In genomic region chr1:217482356-217483102, GRCh38 we compare ENCODE assay signal across 8 cellular contexts.
DNase-seq lines count a peak whose midpoint lies in the region; ATAC-seq, FAIRE-seq and TF ChIP-seq lines count a peak whose summit lies in the region.

No MANE protein-coding gene starts in this region.

- no peak overlapping the region for H3K4me3 ChIP-seq in keratinocyte (ENCODE audit: control insufficient read depth in 2 of 3, extremely low read depth in 1 of 3, insufficient read depth in 2 of 3, low read depth in 1 of 3, low read length in 3 of 3)
- no peak overlapping the region for H3K4me3 ChIP-seq in OCI-LY7 (ENCODE audit: low read depth, low read length, poor library complexity, severe bottlenecking)
- H3K4me3 ChIP-seq in testis: no peak overlapping the region

- peak overlapping the region; percentile 76 for H3K27ac Mint-ChIP-seq in activated CD4-positive, alpha-beta T cell treated with anti-CD3 and anti-CD28 coated beads, Interleukin-2, amount 10 ng/mL, durations not matched to agents 24 days and 14 days

- intact Hi-C loops in activated CD4-positive, alpha-beta T cell treated with anti-CD3 and anti-CD28 coated beads, Interleukin-2, amount 10 ng/mL, durations not matched to agents 24 days and 14 days (cut with micrococcal nuclease): loop anchor here (1.0 kb wide), 1 partner anchor 149 kb away; the partner anchor contains the start of genes GPATCH2 and SPATA17
- intact Hi-C loops in OCI-LY7 (cut with micrococcal nuclease; ENCODE audit: unreplicated experiment) (no loop called here), testis (cut with DNase I; ENCODE audit: low total_unique reads) (no loop called here)

- ATAC-seq in GM19351 (IDR thresholded peaks at IDR 0.05; ENCODE audit: unreplicated experiment): peak; percentile 98
- peak; percentile 95 for ATAC-seq in HG03280 (IDR thresholded peaks at IDR 0.05; ENCODE audit: unreplicated experiment)

- FAIRE-seq in keratinocyte (lab: Jason Lieb, UNC): peak; percentile 92

- H3K79me2 ChIP-seq in keratinocyte (ENCODE audit: control insufficient read depth, insufficient read depth, low read length): no peaks in the 10 kb centered on the region
- H3K79me2 ChIP-seq in OCI-LY7 (ENCODE audit: insufficient read depth, low read depth, low read length): no peaks in the 10 kb centered on the region

- 80 to 82% methylated on average over 3 of the region's 3 CpGs for WGBS in testis, 2 donors

- H4K20me1 ChIP-seq in keratinocyte (ENCODE audit: control insufficient read depth, extremely low read depth, insufficient read depth, low read length): no peaks in the 10 kb centered on the region
- no peaks in the 10 kb centered on the region for H4K20me1 ChIP-seq in OCI-LY7 (ENCODE audit: insufficient read depth, low read length)

- no peak overlapping the region for H2AFZ ChIP-seq in keratinocyte (ENCODE audit: control insufficient read depth, low read length)
- H2AFZ ChIP-seq in OCI-LY7 (ENCODE audit: low read length): no peak overlapping the region

- no peak for TF ChIP-seq CTCF in AG09319 (IDR thresholded peaks at IDR 0.05; ENCODE audit: low read depth, low read length)
- TF ChIP-seq CTCF in keratinocyte (optimal IDR thresholded peaks at IDR 0.05 in 1 of 3, IDR thresholded peaks at IDR 0.05 in 1 of 3, conservative IDR thresholded peaks at IDR 0.05 in 1 of 3; ENCODE audit: extremely low read depth in 1 of 3, insufficient read depth in 2 of 3, low read length in 3 of 3): no peak
- TF ChIP-seq CTCF in OCI-LY7 (conservative IDR thresholded peaks at IDR 0.05; ENCODE audit: low read length): no peak
- TF ChIP-seq CTCF in testis (IDR thresholded peaks at IDR 0.05): no peak

- peak overlapping the region; percentile 46 for H3K4me3 Mint-ChIP-seq in activated CD4-positive, alpha-beta T cell treated with anti-CD3 and anti-CD28 coated beads, Interleukin-2, amount 10 ng/mL, durations not matched to agents 24 days and 14 days

- H3K27ac ChIP-seq in keratinocyte (ENCODE audit: control insufficient read depth, insufficient read depth, low read length): no peak overlapping the region
- no peak overlapping the region for H3K27ac ChIP-seq in OCI-LY7 (ENCODE audit: low read depth, low read length, poor library complexity, severe bottlenecking)
- H3K27ac ChIP-seq in testis: no peak overlapping the region

- peaks cover 21% of the 10 kb centered on the region for H3K9me3 Mint-ChIP-seq in activated CD4-positive, alpha-beta T cell treated with anti-CD3 and anti-CD28 coated beads, Interleukin-2, amount 10 ng/mL, durations not matched to agents 24 days and 14 days

- peaks cover 0 to 4% of the 10 kb centered on the region in 2 experiments for H3K36me3 ChIP-seq in keratinocyte (ENCODE audit: control insufficient read depth in 2 of 2, extremely low read depth in 1 of 2, insufficient read depth in 2 of 2, low read length in 2 of 2)
- H3K36me3 ChIP-seq in OCI-LY7 (ENCODE audit: insufficient read depth, low read length): no peaks in the 10 kb centered on the region
- H3K36me3 ChIP-seq in testis (ENCODE audit: low read depth, missing control alignments): no peaks in the 10 kb centered on the region

- BruUV-seq in OCI-LY7 (replicated peaks; lab: Mats Ljungman, UMichigan): no TSS peak

- H3K4me1 Mint-ChIP-seq in activated CD4-positive, alpha-beta T cell treated with anti-CD3 and anti-CD28 coated beads, Interleukin-2, amount 10 ng/mL, durations not matched to agents 24 days and 14 days: peaks cover 28% of the 10 kb centered on the region

- H3K9me1 ChIP-seq in keratinocyte (ENCODE audit: control insufficient read depth, extremely low read depth, insufficient read depth, low read length): no peaks in the 10 kb centered on the region

- no peak for TF ChIP-seq POLR2A in testis (IDR thresholded peaks at IDR 0.05)

- DNase-seq in AG09319 (ENCODE audit: extremely low read depth, low read depth): peak; percentile 14
- DNase-seq in activated CD4-positive, alpha-beta T cell treated with anti-CD3 and anti-CD28 coated beads, Interleukin-2, amount 10 ng/mL, durations not matched to agents 24 days and 14 days: peak; percentile 84
- DNase-seq in keratinocyte (ENCODE audit: low read depth, low spot score): peak; percentile 30
- DNase-seq in OCI-LY7 (ENCODE audit: low spot score): no peak
- no peak for DNase-seq in retina
- no peak for DNase-seq in testis

- H3K9me3 ChIP-seq in keratinocyte (ENCODE audit: control insufficient read depth, low read depth, low read length) (no peaks in the 10 kb centered on the region), OCI-LY7 (ENCODE audit: low read length) (no peaks in the 10 kb centered on the region), testis (no peaks in the 10 kb centered on the region)

- H3K4me1 ChIP-seq in keratinocyte (ENCODE audit: control insufficient read depth, extremely low read depth, insufficient read depth, low read length) (peaks cover 5% of the 10 kb centered on the region), OCI-LY7 (ENCODE audit: insufficient read depth, low read length, poor library complexity, severe bottlenecking) (no peaks in the 10 kb centered on the region), testis (no peaks in the 10 kb centered on the region)

- dilution Hi-C loops in keratinocyte (cut with MboI; ENCODE audit: extremely low pct_ligation_motif_present, low sequenced_read_pairs): no loop called here

- H3K4me2 ChIP-seq in keratinocyte (ENCODE audit: control insufficient read depth, extremely low read depth, insufficient read depth, low read depth, low read length) (no peak overlapping the region), OCI-LY7 (ENCODE audit: low read length) (no peak overlapping the region)

- H3K27me3 ChIP-seq in keratinocyte (ENCODE audit: control insufficient read depth, extremely low read depth, insufficient read depth, low read length) (no peaks in the 10 kb centered on the region), testis (no peaks in the 10 kb centered on the region)

- no peak overlapping the region for H3K9ac ChIP-seq in keratinocyte (ENCODE audit: control insufficient read depth, extremely low read depth, insufficient read depth, low read length)

- no peaks in the 10 kb centered on the region for H3K9me2 ChIP-seq in OCI-LY7 (ENCODE audit: insufficient read depth, low read length)

- no peaks in the 10 kb centered on the region for H3K27me3 Mint-ChIP-seq in activated CD4-positive, alpha-beta T cell treated with anti-CD3 and anti-CD28 coated beads, Interleukin-2, amount 10 ng/mL, durations not matched to agents 24 days and 14 days

- peaks cover 16% of the 10 kb centered on the region for H3K36me3 Mint-ChIP-seq in activated CD4-positive, alpha-beta T cell treated with anti-CD3 and anti-CD28 coated beads, Interleukin-2, amount 10 ng/mL, durations not matched to agents 24 days and 14 days (ENCODE audit: low read depth)

- POLR2A ChIA-PET in OCI-LY7 (lab: Charles Lee): interaction anchor here (0.5 kb wide), 1 partner anchor 103 kb away, joined by 3 read pairs; no protein-coding TSS in a partner anchor

- CTCF ChIA-PET in OCI-LY7 (lab: Charles Lee; ENCODE audit: unreplicated experiment): no interaction called here

Comparison
In these comparisons a context has a peak if more than half of its experiments do, and no peak if none do; other contexts are left out.
1. DNase-seq: peak in AG09319 (single experiment), activated CD4-positive, alpha-beta T cell treated with anti-CD3 and anti-CD28 coated beads, Interleukin-2, amount 10 ng/mL, durations not matched to agents 24 days and 14 days (single experiment) and keratinocyte (single experiment); none in OCI-LY7 (single experiment), retina (single experiment) and testis (single experiment).